ENCODE assay signal across 8 cellular contexts in the genomic region with DNA sequence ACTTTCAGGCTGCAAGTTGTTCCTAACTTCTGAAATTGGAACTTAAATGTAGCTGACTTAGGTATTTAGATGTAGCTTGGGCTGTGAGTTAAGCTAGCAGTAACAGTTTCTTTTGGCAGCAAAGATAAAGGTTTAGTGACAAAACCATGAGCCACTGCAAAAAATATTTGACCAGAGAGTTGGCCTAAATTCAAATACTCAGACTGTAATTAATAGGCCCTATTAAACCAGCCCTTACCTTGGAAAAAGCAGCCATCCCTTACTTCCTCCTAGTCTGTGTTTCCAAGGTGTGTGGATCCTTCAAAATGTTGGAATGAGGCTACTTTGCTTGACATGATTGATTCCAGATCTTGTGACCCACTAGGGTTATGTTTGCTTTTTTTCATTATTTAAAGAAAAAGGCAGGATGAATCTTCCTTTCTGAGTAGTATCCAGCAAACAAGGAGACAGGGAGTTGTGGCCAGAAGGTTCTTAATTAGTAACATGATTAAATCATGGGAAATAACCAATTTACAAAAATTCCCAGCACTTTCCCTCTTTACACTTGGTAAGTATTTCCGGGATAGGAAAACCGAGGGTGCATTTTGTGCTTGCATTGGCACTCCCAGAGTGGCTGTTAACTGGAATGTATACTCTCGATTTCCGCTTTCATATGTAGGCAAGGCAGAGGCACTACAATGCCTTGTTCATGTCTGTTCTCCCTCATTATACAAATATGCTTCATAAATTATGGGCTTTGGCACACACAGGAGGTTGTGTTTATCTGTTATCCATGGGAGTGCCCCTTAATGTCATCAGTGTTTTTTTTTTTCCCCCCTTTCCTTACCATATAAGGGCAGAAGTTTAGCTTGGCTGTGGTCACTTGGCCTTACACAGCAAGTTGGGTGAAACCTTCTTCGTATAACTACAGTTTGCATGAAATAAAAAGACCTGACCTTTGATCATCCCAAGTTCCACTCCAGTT. TPM values are rescaled to one million over a fixed set of nuclear protein-coding genes. Genes with fewer than 3 reads are reported as not detected.
DNase-seq lines count a peak whose midpoint lies in the region; ATAC-seq, FAIRE-seq and TF ChIP-seq lines count a peak whose summit lies in the region.

No MANE protein-coding gene starts in this region.

- DNase-seq in ELR (ENCODE audit: low read depth) = peak; percentile 49
- no peak for DNase-seq in OCI-LY7 (ENCODE audit: low spot score)
- no peak for DNase-seq in esophagus muscularis mucosa (ENCODE audit: extremely low spot score)
- DNase-seq in putamen (ENCODE audit: low spot score) = no peak
- no peak for DNase-seq in urothelium cell line (ENCODE audit: low spot score)
- no peak for DNase-seq in effector CD8-positive, alpha-beta T cell (lab: John Stamatoyannopoulos, UW)

- peaks cover 20% of the 10 kb centered on the region for H3K4me1 ChIP-seq in OCI-LY7 (ENCODE audit: insufficient read depth, low read length, poor library complexity, severe bottlenecking)
- peaks cover 62 to 90% (median 84%) of the 10 kb centered on the region in 4 donors for H3K4me1 ChIP-seq in esophagus muscularis mucosa
- peaks cover 69% of the 10 kb centered on the region for H3K4me1 ChIP-seq in rectal smooth muscle tissue (ENCODE audit: control insufficient read depth, insufficient read depth, low read length)

- H3K27me3 ChIP-seq in esophagus muscularis mucosa (peaks cover 0 to 5% (median 0%) of the 10 kb centered on the region in 4 donors), rectal smooth muscle tissue (ENCODE audit: control insufficient read depth, insufficient read depth, low read length) (no peaks in the 10 kb centered on the region)

- H3K27ac ChIP-seq in OCI-LY7 (ENCODE audit: low read depth, low read length, poor library complexity, severe bottlenecking) (no peak overlapping the region), esophagus muscularis mucosa (replicated peaks in 1 of 4) (peak overlapping the region; percentile 93 to 97 (median 96)), rectal smooth muscle tissue (ENCODE audit: low read depth, low read length) (peak overlapping the region; percentile 98)

- CTCF ChIA-PET in OCI-LY7 (lab: Charles Lee; ENCODE audit: unreplicated experiment) = no interaction called here

- H3K9me3 ChIP-seq in OCI-LY7 (ENCODE audit: low read length) (no peaks in the 10 kb centered on the region), esophagus muscularis mucosa (no peaks in the 10 kb centered on the region)

- H3K36me3 ChIP-seq in OCI-LY7 (ENCODE audit: insufficient read depth, low read length) (no peaks in the 10 kb centered on the region), esophagus muscularis mucosa (peaks cover 0 to 48% (median 38%) of the 10 kb centered on the region in 4 donors), rectal smooth muscle tissue (ENCODE audit: control insufficient read depth, insufficient read depth, low read length) (peaks cover 8% of the 10 kb centered on the region)

- no peak for FAIRE-seq in urothelium cell line (lab: Jason Lieb, UNC)

- POLR2A ChIA-PET in OCI-LY7 (lab: Charles Lee) = interaction anchor here (0.6 kb wide), 1 partner anchor 27 kb away, joined by 3 read pairs; no protein-coding TSS in a partner anchor

- ATAC-seq in GM21360 (IDR thresholded peaks at IDR 0.05; ENCODE audit: unreplicated experiment) = no peak

- TF ChIP-seq POLR2A in esophagus muscularis mucosa (IDR thresholded peaks at IDR 0.05; ENCODE audit: low read depth) = no peak

- no peak for TF ChIP-seq EP300 in esophagus muscularis mucosa (IDR thresholded peaks at IDR 0.05)

- no peaks in the 10 kb centered on the region for H3K9me2 ChIP-seq in OCI-LY7 (ENCODE audit: insufficient read depth, low read length)

- H3K4me3 ChIP-seq in OCI-LY7 (ENCODE audit: low read depth, low read length, poor library complexity, severe bottlenecking) = no peak overlapping the region
- H3K4me3 ChIP-seq in esophagus muscularis mucosa = peak overlapping the region; percentile 70 to 91 (median 82)
- H3K4me3 ChIP-seq in rectal smooth muscle tissue (ENCODE audit: low read length) = peak overlapping the region; percentile 23

- 22% methylated on average over 5 of the region's 5 CpGs for WGBS in esophagus muscularis mucosa

- TF ChIP-seq CTCF in OCI-LY7 (conservative IDR thresholded peaks at IDR 0.05; ENCODE audit: low read length) (no peak), esophagus muscularis mucosa (IDR thresholded peaks at IDR 0.05) (no peak)

- no peak overlapping the region for H2AFZ ChIP-seq in OCI-LY7 (ENCODE audit: low read length)

- no peak overlapping the region for H3K9ac ChIP-seq in rectal smooth muscle tissue (ENCODE audit: low read length)

- intact Hi-C loops in OCI-LY7 (cut with micrococcal nuclease; ENCODE audit: unreplicated experiment) = no loop called here
- intact Hi-C loops in esophagus muscularis mucosa (cut with DNase I) = no loop called here

- BruUV-seq in OCI-LY7 (replicated peaks; lab: Mats Ljungman, UMichigan) = TSS peak; percentile 69

- H3K79me2 ChIP-seq in OCI-LY7 (ENCODE audit: insufficient read depth, low read depth, low read length) = no peaks in the 10 kb centered on the region

- H3K4me2 ChIP-seq in OCI-LY7 (ENCODE audit: low read length) = peak overlapping the region; percentile 84

- no peaks in the 10 kb centered on the region for H4K20me1 ChIP-seq in OCI-LY7 (ENCODE audit: insufficient read depth, low read length)

RNA-seq across cellular contexts. Expression of a gene that starts 8.5 kb away (rescaled TPM):
- total RNA-seq in OCI-LY7 (2014; rRNA removed; shearing (Covaris generic)) = 19.9 and 20.7 TPM in 2 replicates
- total RNA-seq in OCI-LY7 (2022) = 19.3 and 19.7 TPM in 2 replicates
- total RNA-seq in esophagus muscularis mucosa = 1,000 to 10,000 TPM; 5,599 to 7,718 (median 6,496) TPM

Comparison
In these comparisons a context has a peak if more than half of its experiments do, and no peak if none do; other contexts are left out.
1. RNA of a gene that starts 8.5 kb away (total RNA-seq): 5,599 to 7,718 TPM in esophagus muscularis mucosa; 19.3 to 20.7 TPM in OCI-LY7; every median in the first group is over 100 times any median in the second.